Comparison of ENCODE assay signal across 11 cellular contexts in the genomic region with DNA sequence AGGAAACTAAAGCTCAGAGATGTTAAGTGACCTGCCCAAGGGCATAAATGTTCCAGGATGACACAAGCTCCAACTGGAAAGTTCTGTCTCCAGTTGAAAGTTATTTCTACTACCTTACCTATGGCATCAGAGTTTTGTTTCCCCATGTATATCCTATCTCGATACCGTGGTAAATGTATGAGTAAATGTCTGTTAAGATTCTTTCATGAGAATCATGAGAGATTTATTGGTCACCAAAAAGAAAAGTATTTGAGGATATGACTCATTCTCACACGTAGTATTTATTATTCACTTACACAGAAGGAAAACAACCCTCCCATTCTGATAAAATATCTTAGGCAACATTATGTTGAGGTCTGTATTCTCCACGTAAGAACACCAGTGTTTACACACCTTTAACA. TPM values are rescaled to one million over a fixed set of nuclear protein-coding genes. Genes with fewer than 3 reads are reported as not detected.
A peak's percentile ranks its signal among the peaks of the same experiment; 100 is the strongest.
DNase-seq lines count a peak whose midpoint lies in the region; ATAC-seq and TF ChIP-seq lines count a peak whose summit lies in the region.
"Had no signal": no experiment of that assay in that cellular context is flagged by ENCODE, and none has a peak within 500 bp of the region (broad histone marks: within the 10 kb centered on the region; RNA-seq: fewer than 3 reads in every experiment).

No MANE protein-coding gene starts in this region.

- H3K4me3 ChIP-seq in epithelial cell of proximal tubule (ENCODE audit: low read depth, low read length), result no peak overlapping the region
- H3K4me3 ChIP-seq in retinal pigment epithelial cell (ENCODE audit: low read length), result no peak overlapping the region

- ATAC-seq in HG02763 (IDR thresholded peaks at IDR 0.05; ENCODE audit: unreplicated experiment), result no peak
- ATAC-seq: right cardiac atrium, T-helper 17 cell had no signal

- TF ChIP-seq CTCF in epithelial cell of proximal tubule (conservative IDR thresholded peaks at IDR 0.05; ENCODE audit: low read depth, low read length), result no peak
- no peak for TF ChIP-seq CTCF in retinal pigment epithelial cell (conservative IDR thresholded peaks at IDR 0.05; ENCODE audit: low read depth, low read length)

- DNase-seq in Daoy (ENCODE audit: low read depth) (peak; percentile 29), NCI-H460 (ENCODE audit: extremely low read depth, low read depth) (peak; percentile 92), epithelial cell of proximal tubule (ENCODE audit: low read depth) (peak; percentile 42), retinal pigment epithelial cell (ENCODE audit: low read depth) (peak; percentile 37), midbrain (lab: John Stamatoyannopoulos, UW) (no peak), hypothalamus (lab: John Stamatoyannopoulos, UW) (no peak)
- DNase-seq in stimulated activated CD4-positive, alpha-beta T cell treated with anti-CD3 and anti-CD28 coated beads, Interleukin-4, amount 100 ng/mL, for 4 hours, result no peak
- DNase-seq: NCI-H446 treated with DMSO at 0.1 percent for 48 hours, right cardiac atrium, T-helper 17 cell had no signal

RNA-seq across cellular contexts. Expression of a gene that starts 11.1 kb away (rescaled TPM):
- not detected in 2 replicates for total RNA-seq in Daoy (2014; rRNA removed; shearing (Covaris generic))
- not detected in 2 replicates for total RNA-seq in NCI-H460 (2014; rRNA removed; shearing (Covaris generic))
- not detected in 2 replicates for polyA plus RNA-seq in NCI-H460 (2014; cell fraction: nucleus; rRNA removed)
- total RNA-seq in epithelial cell of proximal tubule, result 0.07 TPM in 1 of 2 replicates, not detected in the other
- total RNA-seq: right cardiac atrium, T-helper 17 cell had no signal
- polyA plus RNA-seq: right cardiac atrium had no signal

Comparison
In these comparisons a context has a peak if more than half of its experiments do, and no peak if none do; other contexts are left out.
1. DNase-seq: peak in Daoy (single experiment), NCI-H460 (single experiment), epithelial cell of proximal tubule (single experiment) and retinal pigment epithelial cell (single experiment); none in stimulated activated CD4-positive, alpha-beta T cell treated with anti-CD3 and anti-CD28 coated beads, Interleukin-4, amount 100 ng/mL, for 4 hours (0 of 2), midbrain (single experiment) and hypothalamus (0 of 51).